In the genomic region with DNA sequence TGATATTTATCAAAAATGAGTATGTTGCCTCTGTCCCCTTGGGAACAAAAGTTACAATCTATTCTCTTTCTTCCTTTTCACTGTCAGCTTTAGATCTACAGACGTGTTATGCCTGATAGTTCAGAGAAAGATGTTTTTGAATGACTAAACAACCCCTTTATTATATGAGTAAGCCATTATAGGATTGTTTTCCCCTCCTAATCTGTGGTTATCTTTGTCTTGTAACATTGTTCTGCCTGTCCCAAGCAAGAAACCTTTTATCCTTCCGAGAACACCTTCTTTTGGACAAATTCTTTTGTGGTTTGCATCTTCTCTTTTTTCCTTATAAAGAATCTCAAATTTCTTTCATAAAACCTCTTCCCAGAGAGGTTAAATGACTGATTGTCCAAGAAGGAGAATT, we compare ENCODE assay signal across 1 cellular context.
TF ChIP-seq lines count a peak whose summit lies in the region.

No MANE protein-coding gene starts in this region.

TF ChIP-seq in IMR-90, 13 proteins besides CTCF, POLR2A, EP300 and RAD21 (continued from another document):
- no peak for TF ChIP-seq CHD1 (IDR thresholded peaks at IDR 0.05; ENCODE audit: low read depth, low read length)
- TF ChIP-seq MAZ (IDR thresholded peaks at IDR 0.05; ENCODE audit: borderline replicate concordance, low read depth, low read length) = no peak
- no peak for TF ChIP-seq CEBPB (IDR thresholded peaks at IDR 0.05; ENCODE audit: low read depth, low read length)
